In the genomic region with DNA sequence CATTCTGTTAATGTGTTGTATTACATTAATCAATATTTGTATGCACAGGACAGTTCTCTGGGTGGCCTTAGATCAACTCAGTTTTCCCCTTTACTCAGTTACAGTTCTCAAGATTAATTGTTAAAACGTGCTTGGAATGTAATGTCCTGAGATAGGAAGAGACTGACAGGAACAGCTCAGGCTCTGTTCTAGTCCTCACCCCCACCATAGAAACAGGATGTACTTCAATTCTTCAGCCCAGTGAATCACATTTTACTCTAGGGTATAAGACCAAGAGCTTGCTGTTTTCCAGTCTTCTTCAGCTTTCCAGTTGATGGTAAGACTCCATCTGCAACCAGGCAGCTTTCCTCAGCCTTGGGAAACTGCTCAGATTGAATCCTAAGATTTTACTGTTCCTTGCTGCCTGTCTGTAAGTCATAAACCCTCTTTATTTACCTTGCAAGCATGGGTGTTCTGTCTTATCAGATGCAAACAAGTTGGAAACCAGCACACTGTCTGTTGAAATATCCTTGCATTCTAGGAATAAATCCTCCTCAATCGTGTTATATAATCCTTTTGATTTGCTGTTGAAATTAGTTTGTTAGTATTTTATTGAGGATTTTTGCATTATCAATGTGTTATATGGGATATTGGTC, we compare ENCODE assay signal across 22 cellular contexts.
"Had no signal": no experiment of that assay in that cellular context is flagged by ENCODE, and none has a peak within 500 bp of the region (broad histone marks: within the 10 kb centered on the region; RNA-seq: fewer than 3 reads in every experiment).

No MANE protein-coding gene starts in this region.

- DNase-seq: activated CD4-positive, alpha-beta T cell treated with anti-CD3 and anti-CD28 coated beads for 4 hours; activated CD4-positive, alpha-beta T cell treated with anti-CD3 and anti-CD28 coated beads, Interleukin-2, amount 50 U/mL, for 48 hours; activated CD4-positive, CD25-positive, alpha-beta regulatory T cell; activated CD8-positive, alpha-beta memory T cell treated with anti-CD3 and anti-CD28 coated beads, Interleukin-2, amount 50 U/mL, for 48 hours; activated naive CD4-positive, alpha-beta T cell treated with Interleukin-2 at 50 U/mL for 16 hours; activated naive CD8-positive, alpha-beta T cell treated with anti-CD3 and anti-CD28 coated beads for 36 hours; activated T-cell treated with anti-CD3 and anti-CD28 coated beads, Interleukin-2, amount 50 U/mL, for 4 hours; colonic mucosa; dorsolateral prefrontal cortex; esophagus squamous epithelium; head of caudate nucleus; naive thymus-derived CD8-positive, alpha-beta T cell; spleen; stimulated activated CD4-positive, alpha-beta T cell treated with anti-CD3 and anti-CD28 coated beads, Interleukin-4, amount 100 ng/mL, for 24 hours; stimulated activated naive CD8-positive, alpha-beta T cell treated with anti-CD3 and anti-CD28 coated beads, Interleukin-15, Interleukin-2, amounts not matched to agents 100 U/mL and 50 U/mL, for 24 hours; substantia nigra; T1000; tibial artery had no signal

- FAIRE-seq: bronchial epithelial cell, keratinocyte had no signal

- H3K9me3 ChIP-seq: colonic mucosa, esophagus squamous epithelium, gastroesophageal sphincter, tibial artery had no signal

- H3K36me3 ChIP-seq: colonic mucosa, esophagus squamous epithelium, gastroesophageal sphincter, spleen, tibial artery had no signal

- H3K4me1 ChIP-seq: colonic mucosa, esophagus squamous epithelium, gastroesophageal sphincter, spleen, tibial artery had no signal

- H3K27ac ChIP-seq: colonic mucosa, dorsolateral prefrontal cortex, esophagus squamous epithelium, gastroesophageal sphincter, spleen, tibial artery had no signal

- ATAC-seq: activated T-cell treated with anti-CD3 and anti-CD28 coated beads, Interleukin-2, amount 50 U/mL, for 4 hours; gastroesophageal sphincter; naive thymus-derived CD8-positive, alpha-beta T cell; stimulated activated naive CD8-positive, alpha-beta T cell treated with anti-CD3 and anti-CD28 coated beads, Interleukin-15, Interleukin-2, amounts not matched to agents 100 U/mL and 50 U/mL, for 24 hours had no signal

- H3K27me3 ChIP-seq: colonic mucosa, esophagus squamous epithelium, gastroesophageal sphincter, spleen, tibial artery had no signal

- H3K4me3 ChIP-seq: colonic mucosa, dorsolateral prefrontal cortex, esophagus squamous epithelium, gastroesophageal sphincter, lung, spleen, tibial artery had no signal
